In genomic region chr18:59582395-59582794, GRCh38 we compare ENCODE assay signal across 21 cellular contexts.
"Had no signal": no experiment of that assay in that cellular context is flagged by ENCODE, and none has a peak within 500 bp of the region (broad histone marks: within the 10 kb centered on the region; RNA-seq: fewer than 3 reads in every experiment).

No MANE protein-coding gene starts in this region.

- H3K4me1 ChIP-seq: foreskin keratinocyte, gastroesophageal sphincter, psoas muscle, right lobe of liver, vagina had no signal

- H3K27ac ChIP-seq: dorsolateral prefrontal cortex, foreskin keratinocyte, gastroesophageal sphincter, heart right ventricle, ovary, psoas muscle, right lobe of liver, thoracic aorta, transverse colon, vagina had no signal

- H3K9me3 ChIP-seq: gastroesophageal sphincter, heart right ventricle, ovary, psoas muscle, right lobe of liver, thoracic aorta, transverse colon, vagina had no signal

- H3K4me3 ChIP-seq: dorsolateral prefrontal cortex, gastroesophageal sphincter, heart right ventricle, ovary, psoas muscle, right lobe of liver, thoracic aorta, transverse colon, vagina had no signal

- ATAC-seq: foreskin keratinocyte; gastroesophageal sphincter; left colon; naive thymus-derived CD8-positive, alpha-beta T cell; psoas muscle; right lobe of liver; stimulated activated naive B cell treated with anti-CD40 and anti-IgM and Interleukin-4, amounts not matched to agents 10 μg/mL and 1 μg/mL and 100 μg/mL, for 72 hours had no signal

- DNase-seq: dorsolateral prefrontal cortex; effector CD4-positive, alpha-beta T cell; foreskin keratinocyte; heart right ventricle; hippocampal formation; left colon; naive thymus-derived CD8-positive, alpha-beta T cell; nephron progenitor cell; nucleus accumbens; ovary; posterior cingulate gyrus; psoas muscle; right lobe of liver; small intestine; stimulated activated CD4-positive, alpha-beta T cell treated with anti-CD3 and anti-CD28 coated beads, Interleukin-15, amount 100 ng/mL, for 24 hours; stimulated activated CD4-positive, alpha-beta T cell treated with anti-CD3 and anti-CD28 coated beads, Interleukin-2, amount 100 ng/mL, for 48 hours; stimulated activated naive B cell treated with anti-CD40 and anti-IgM and Interleukin-4, amounts not matched to agents 10 μg/mL and 1 μg/mL and 100 μg/mL, for 72 hours; transverse colon had no signal

- H3K36me3 ChIP-seq: gastroesophageal sphincter, heart right ventricle, ovary, right lobe of liver, thoracic aorta, transverse colon, vagina had no signal

- H3K27me3 ChIP-seq: gastroesophageal sphincter, heart right ventricle, ovary, right lobe of liver, transverse colon, vagina had no signal
